8 cellular contexts compared by ENCODE assay signal in genomic region chr15:90035095-90035834, GRCh38. TPM values are rescaled to one million over a fixed set of nuclear protein-coding genes. Genes with fewer than 3 reads are reported as not detected.
DNase-seq lines count a peak whose midpoint lies in the region; ATAC-seq and TF ChIP-seq lines count a peak whose summit lies in the region.

No MANE protein-coding gene starts in this region.

- TF ChIP-seq CTCF in OCI-LY1 (IDR thresholded peaks at IDR 0.05; ENCODE audit: low read length), result no peak

- no peaks in the 10 kb centered on the region for H4K20me1 ChIP-seq in OCI-LY1 (ENCODE audit: insufficient read depth, low read length)

- no peaks in the 10 kb centered on the region for H3K9me2 ChIP-seq in OCI-LY1 (ENCODE audit: low read depth, low read length)

- H3K27ac ChIP-seq in OCI-LY1 (ENCODE audit: low read depth, low read length, poor library complexity, severe bottlenecking) (peak overlapping the region; percentile 37), duodenal mucosa (ENCODE audit: low read depth, low read length) (peak overlapping the region; percentile 76), muscle layer of colon (ENCODE audit: low read depth, low read length) (peak overlapping the region; percentile 34)

- H3K36me3 ChIP-seq in OCI-LY1 (ENCODE audit: insufficient read depth, low read length), result no peaks in the 10 kb centered on the region
- H3K36me3 ChIP-seq in duodenal mucosa (ENCODE audit: control insufficient read depth in 1 of 2, insufficient read depth in 2 of 2, low read length in 2 of 2), result no peaks in the 10 kb centered on the region
- H3K36me3 ChIP-seq in muscle layer of colon (ENCODE audit: insufficient read depth, low read length), result no peaks in the 10 kb centered on the region

- DNase-seq in ELF-1 (ENCODE audit: low read depth, low spot score), result peak; percentile 80
- DNase-seq in NCI-H2107 treated with DMSO at 0.1 percent for 48 hours (lab: John Stamatoyannopoulos, UW; ENCODE audit: unreplicated experiment), result no peak
- no peak for DNase-seq in occipital lobe (lab: John Stamatoyannopoulos, UW)

- H3K9ac ChIP-seq in OCI-LY1 (ENCODE audit: low read length) (no peak overlapping the region), duodenal mucosa (ENCODE audit: low read depth in 1 of 2, low read length in 2 of 2) (peak overlapping the region; percentile 54), muscle layer of colon (ENCODE audit: low read length) (no peak overlapping the region)

- H3K4me3 ChIP-seq in OCI-LY1 (ENCODE audit: low read depth, low read length, poor library complexity, severe bottlenecking) (no peak overlapping the region), duodenal mucosa (ENCODE audit: low read depth in 1 of 2, low read length in 2 of 2) (peak overlapping the region; percentile 13 to 29), muscle layer of colon (ENCODE audit: low read depth in 1 of 2, low read length in 2 of 2) (no peak overlapping the region)

- no peak overlapping the region for H2AFZ ChIP-seq in OCI-LY1 (ENCODE audit: low read length)

- H3F3A ChIP-seq in OCI-LY1 (ENCODE audit: insufficient read depth, low read length), result no peaks in the 10 kb centered on the region

- H3K79me2 ChIP-seq in OCI-LY1 (ENCODE audit: insufficient read depth, low read length), result no peaks in the 10 kb centered on the region

- peaks cover 61% of the 10 kb centered on the region for H3K4me1 ChIP-seq in OCI-LY1 (ENCODE audit: insufficient read depth, low read length, severe bottlenecking)
- H3K4me1 ChIP-seq in duodenal mucosa (ENCODE audit: control insufficient read depth in 1 of 2, insufficient read depth in 2 of 2, low read length in 2 of 2), result peaks cover 69 to 77% of the 10 kb centered on the region in 2 donors
- peaks cover 42% of the 10 kb centered on the region for H3K4me1 ChIP-seq in muscle layer of colon (ENCODE audit: insufficient read depth, low read length)

- ATAC-seq in GM18517 (IDR thresholded peaks at IDR 0.05; ENCODE audit: unreplicated experiment), result no peak
- ATAC-seq in GM18909 (IDR thresholded peaks at IDR 0.05; ENCODE audit: poor library complexity, unreplicated experiment), result no peak

- no peaks in the 10 kb centered on the region for H3K9me3 ChIP-seq in OCI-LY1 (ENCODE audit: low read length)
- no peaks in the 10 kb centered on the region for H3K9me3 ChIP-seq in duodenal mucosa (ENCODE audit: control insufficient read depth in 1 of 2, low read length in 2 of 2)
- H3K9me3 ChIP-seq in muscle layer of colon (ENCODE audit: low read length), result no peaks in the 10 kb centered on the region

- no peak overlapping the region for H3K4me2 ChIP-seq in OCI-LY1 (ENCODE audit: low read length)

- H3K27me3 ChIP-seq in OCI-LY1 (ENCODE audit: insufficient read depth, low read length) (no peaks in the 10 kb centered on the region), duodenal mucosa (ENCODE audit: control insufficient read depth in 1 of 2, insufficient read depth in 2 of 2, low read length in 2 of 2) (no peaks in the 10 kb centered on the region), muscle layer of colon (ENCODE audit: control insufficient read depth in 1 of 2, insufficient read depth in 2 of 2, low read length in 2 of 2) (no peaks in the 10 kb centered on the region)

RNA-seq across cellular contexts. Expression of gene ZNF710, which starts 34.1 kb away (rescaled TPM):
- total RNA-seq in occipital lobe, result 14.3 TPM

Comparison
In these comparisons a context has a peak if more than half of its experiments do, and no peak if none do; other contexts are left out.
1. H3K4me3 ChIP-seq: peak in duodenal mucosa (2 of 2); none in OCI-LY1 (single experiment) and muscle layer of colon (0 of 2).
2. H3K9ac ChIP-seq: peak in duodenal mucosa (2 of 2); none in OCI-LY1 (single experiment) and muscle layer of colon (single experiment).
3. Peak in every context shown above with its lines, with median percentiles within 50 percentile points of each other: H3K27ac ChIP-seq.